Comparison of ENCODE assay signal across 8 cellular contexts in the genomic region with DNA sequence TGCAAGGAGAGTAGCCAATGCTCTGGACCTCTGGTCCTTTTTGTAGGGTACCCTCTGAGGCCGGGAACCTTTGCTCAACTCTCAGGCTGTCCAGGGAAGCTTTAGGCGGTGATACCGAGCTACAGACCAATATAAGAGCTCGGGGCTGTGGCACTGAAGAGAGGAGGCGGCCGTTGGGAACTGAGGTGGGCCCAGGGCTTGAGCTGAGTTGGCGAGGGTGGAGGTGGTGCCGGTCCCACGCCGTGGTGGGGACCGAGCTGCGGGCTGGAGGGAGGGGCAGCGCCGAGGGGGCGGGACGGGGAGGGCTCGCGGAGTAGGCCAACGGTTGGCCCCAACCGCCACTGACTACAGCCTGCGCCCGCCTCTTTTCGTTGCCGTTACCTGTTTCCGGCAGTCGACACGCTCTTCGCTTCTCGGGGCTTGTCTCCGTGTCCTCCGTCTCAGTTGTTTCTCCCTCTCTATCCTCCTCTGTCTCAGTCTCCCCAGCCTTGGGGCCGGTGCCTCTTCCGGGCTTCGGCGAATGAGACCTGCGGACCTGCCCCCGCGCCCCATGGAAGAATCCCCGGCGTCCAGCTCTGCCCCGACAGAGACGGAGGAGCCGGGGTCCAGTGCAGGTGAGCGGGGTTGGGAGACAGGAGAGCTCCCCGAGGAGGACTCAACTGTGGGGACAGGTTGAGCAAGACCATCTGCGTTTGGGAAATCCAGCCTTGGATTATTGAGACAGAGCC. TPM values are rescaled to one million over a fixed set of nuclear protein-coding genes. Genes with fewer than 3 reads are reported as not detected.
A peak's percentile ranks its signal among the peaks of the same experiment; 100 is the strongest.
DNase-seq lines count a peak whose midpoint lies in the region; ATAC-seq and TF ChIP-seq lines count a peak whose summit lies in the region.

Gene NEU3 (plus strand): TSS at position 393 of the 728 bp plus-strand sequence. CDS start 128 bp downstream, at position 521.

- TF ChIP-seq CTCF in lower lobe of right lung (IDR thresholded peaks at IDR 0.05): no peak

- H3K9ac ChIP-seq in duodenal mucosa (ENCODE audit: low read depth in 1 of 2, low read length in 2 of 2): peak within 1 kb of the TSS; percentile 83 to 85

- H3K27me3 ChIP-seq in duodenal mucosa (ENCODE audit: control insufficient read depth in 1 of 2, insufficient read depth in 2 of 2, low read length in 2 of 2) (no peaks in the 10 kb centered on the region), lower lobe of right lung (ENCODE audit: low read depth) (no peaks in the 10 kb centered on the region)

- H3K36me3 ChIP-seq in duodenal mucosa (ENCODE audit: control insufficient read depth in 1 of 2, insufficient read depth in 2 of 2, low read length in 2 of 2) (no peaks in the 10 kb centered on the region), lower lobe of right lung (no peaks in the 10 kb centered on the region)

- H3K4me3 ChIP-seq in duodenal mucosa (ENCODE audit: low read depth in 1 of 2, low read length in 2 of 2): peak within 1 kb of the TSS; percentile 86 to 98
- H3K4me3 ChIP-seq in lower lobe of right lung: peak within 1 kb of the TSS; percentile 85

- no peaks in the 10 kb centered on the region for H3K9me3 ChIP-seq in duodenal mucosa (ENCODE audit: control insufficient read depth in 1 of 2, low read length in 2 of 2)
- no peaks in the 10 kb centered on the region for H3K9me3 ChIP-seq in lower lobe of right lung

- DNase-seq in CD1c-positive myeloid dendritic cell (ENCODE audit: extremely low spot score) (peak; percentile 75), NCI-H748 (lab: John Stamatoyannopoulos, UW; ENCODE audit: unreplicated experiment) (peak; percentile 90), lower lobe of right lung (peak; percentile 88)
- DNase-seq in activated CD4-positive, alpha-beta T cell treated with anti-CD3 and anti-CD28 coated beads, Interleukin-2, amount 50 U/mL, for 48 hours: peak; percentile 85 to 86
- DNase-seq in stimulated activated CD4-positive, alpha-beta T cell treated with anti-CD3 and anti-CD28 coated beads, TNF-alpha, amount 100 ng/mL, for 24 hours (ENCODE audit: low read depth in 3 of 3): peak; percentile 71 to 84 (median 74)

- intact Hi-C loops in lower lobe of right lung (cut with DNase I): no loop called here

- peak within 1 kb of the TSS; percentile 50 for H3K27ac ChIP-seq in duodenal mucosa (ENCODE audit: low read depth, low read length)
- H3K27ac ChIP-seq in lower lobe of right lung: peak within 1 kb of the TSS; percentile 79

- ATAC-seq in GM19372 (IDR thresholded peaks at IDR 0.05; ENCODE audit: low read depth, unreplicated experiment): peak; percentile 87
- ATAC-seq in HG03558 (IDR thresholded peaks at IDR 0.05; ENCODE audit: extremely low read depth, unreplicated experiment): peak; percentile 46
- ATAC-seq in lower lobe of right lung: peak; percentile 97 to 99

- H3K4me1 ChIP-seq in duodenal mucosa (ENCODE audit: control insufficient read depth in 1 of 2, insufficient read depth in 2 of 2, low read length in 2 of 2) (peaks cover 17 to 20% of the 10 kb centered on the region in 2 donors), lower lobe of right lung (peaks cover 14% of the 10 kb centered on the region)

RNA-seq across cellular contexts. Expression of gene NEU3, which starts in this region (rescaled TPM):
- total RNA-seq in lower lobe of right lung: 10.7 TPM

Comparison
In these comparisons a context has a peak if more than half of its experiments do, and no peak if none do; other contexts are left out.
1. Peak in every context shown above with its lines: DNase-seq, ATAC-seq, H3K4me3 ChIP-seq and H3K27ac ChIP-seq.
2. ATAC-seq: peak in every context shown above with its lines; median percentile 98 in lower lobe of right lung; 87 in GM19372; 46 in HG03558.